In genomic region chr6:118317581-118318563, GRCh38 we compare ENCODE assay signal across 14 cellular contexts.
A peak's percentile ranks its signal among the peaks of the same experiment; 100 is the strongest.
DNase-seq lines count a peak whose midpoint lies in the region; ATAC-seq and TF ChIP-seq lines count a peak whose summit lies in the region.
"Had no signal": no experiment of that assay in that cellular context is flagged by ENCODE, and none has a peak within 500 bp of the region (broad histone marks: within the 10 kb centered on the region; RNA-seq: fewer than 3 reads in every experiment).

No MANE protein-coding gene starts in this region.

- H3K4me3 Mint-ChIP-seq in activated CD8-positive, alpha-beta memory T cell treated with anti-CD3 and anti-CD28 coated beads, Interleukin-2, amount 10 ng/mL, durations not matched to agents 7 days and 5 days: no peak overlapping the region
- H3K4me3 Mint-ChIP-seq: activated naive CD8-positive, alpha-beta T cell treated with anti-CD3 and anti-CD28 coated beads for 36 hours; natural killer cell had no signal

- H3K27me3 ChIP-seq in heart left ventricle: no peaks in the 10 kb centered on the region

- no peaks in the 10 kb centered on the region for H3K9me3 ChIP-seq in heart left ventricle

- in situ Hi-C loops in G401 (cut with HindIII; ENCODE audit: low sequenced_read_pairs): no loop called here

- no peaks in the 10 kb centered on the region for H3K9me3 Mint-ChIP-seq in activated CD8-positive, alpha-beta memory T cell treated with anti-CD3 and anti-CD28 coated beads, Interleukin-2, amount 10 ng/mL, durations not matched to agents 7 days and 5 days (ENCODE audit: low read depth)
- H3K9me3 Mint-ChIP-seq: activated naive CD8-positive, alpha-beta T cell treated with anti-CD3 and anti-CD28 coated beads for 36 hours; natural killer cell had no signal

- H3K4me3 ChIP-seq in AG10803 (ENCODE audit: low read length): no peak overlapping the region
- H3K4me3 ChIP-seq in heart left ventricle: peak overlapping the region in 1 of 12 donors; percentile 2
- H3K4me3 ChIP-seq: K562 had no signal

- TF ChIP-seq CTCF in AG10803 (conservative IDR thresholded peaks at IDR 0.05; ENCODE audit: low read length) (no peak), heart left ventricle (IDR thresholded peaks at IDR 0.05) (no peak)

- TF ChIP-seq POLR2A in heart left ventricle (IDR thresholded peaks at IDR 0.05): no peak

- H3K4me1 Mint-ChIP-seq in activated CD8-positive, alpha-beta memory T cell treated with anti-CD3 and anti-CD28 coated beads, Interleukin-2, amount 10 ng/mL, durations not matched to agents 7 days and 5 days: no peaks in the 10 kb centered on the region
- H3K4me1 Mint-ChIP-seq: activated naive CD8-positive, alpha-beta T cell treated with anti-CD3 and anti-CD28 coated beads for 36 hours; natural killer cell had no signal

- 8 to 17% (median 14%) methylated on average over 4 of the region's 4 CpGs for whole genome bisulfite sequencing in heart left ventricle, 4 donors

- peaks cover 4 to 67% (median 19%) of the 10 kb centered on the region in 12 donors for H3K4me1 ChIP-seq in heart left ventricle

- H3K27ac Mint-ChIP-seq in activated CD8-positive, alpha-beta memory T cell treated with anti-CD3 and anti-CD28 coated beads, Interleukin-2, amount 10 ng/mL, durations not matched to agents 7 days and 5 days: no peak overlapping the region
- H3K27ac Mint-ChIP-seq: activated naive CD8-positive, alpha-beta T cell treated with anti-CD3 and anti-CD28 coated beads for 36 hours; natural killer cell had no signal

- H3K27me3 Mint-ChIP-seq in activated CD8-positive, alpha-beta memory T cell treated with anti-CD3 and anti-CD28 coated beads, Interleukin-2, amount 10 ng/mL, durations not matched to agents 7 days and 5 days: peaks cover 10% of the 10 kb centered on the region
- H3K27me3 Mint-ChIP-seq: activated naive CD8-positive, alpha-beta T cell treated with anti-CD3 and anti-CD28 coated beads for 36 hours had no signal

- intact Hi-C loops in heart left ventricle (cut with DNase I): loop anchor here in 1 of 10 donors (5.0 kb wide), 1 partner anchor 49 kb away; no protein-coding TSS in a partner anchor
- intact Hi-C loops in sciatic nerve (cut with DNase I): no loop called here

- DNase-seq in AG10803 (ENCODE audit: low read depth) (peak; percentile 36), heart left ventricle (no peak), sciatic nerve (ENCODE audit: low spot score) (no peak), DMS53 treated with DMSO at 0.1 percent for 48 hours (lab: John Stamatoyannopoulos, UW; ENCODE audit: unreplicated experiment) (no peak), G401 (ENCODE audit: low spot score) (no peak)
- no peak for DNase-seq in activated CD8-positive, alpha-beta memory T cell treated with anti-CD3 and anti-CD28 coated beads, Interleukin-2, amount 10 ng/mL, durations not matched to agents 7 days and 5 days
- DNase-seq: activated CD8-positive, alpha-beta memory T cell treated with anti-CD3 and anti-CD28 coated beads for 24 hours; activated naive CD8-positive, alpha-beta T cell treated with anti-CD3 and anti-CD28 coated beads for 36 hours; effector CD4-positive, alpha-beta T cell; EL; natural killer cell had no signal

- no peaks in the 10 kb centered on the region for H3K36me3 Mint-ChIP-seq in activated CD8-positive, alpha-beta memory T cell treated with anti-CD3 and anti-CD28 coated beads, Interleukin-2, amount 10 ng/mL, durations not matched to agents 7 days and 5 days
- H3K36me3 Mint-ChIP-seq: activated naive CD8-positive, alpha-beta T cell treated with anti-CD3 and anti-CD28 coated beads for 36 hours; natural killer cell had no signal

- CTCF ChIA-PET in activated CD8-positive, alpha-beta memory T cell treated with anti-CD3 and anti-CD28 coated beads, Interleukin-2, amount 10 ng/mL, durations not matched to agents 7 days and 5 days (lab: Charles Lee): no interaction called here

- no peaks in the 10 kb centered on the region for H3K36me3 ChIP-seq in heart left ventricle

- H3K27ac ChIP-seq in heart left ventricle: peak overlapping the region; percentile 22 to 84 (median 66)

- peak; percentile 28 for ATAC-seq in HG03432 (IDR thresholded peaks at IDR 0.05; ENCODE audit: unreplicated experiment)
- peak; percentile 20 to 64 (median 34) for ATAC-seq in heart left ventricle
- ATAC-seq in sciatic nerve: peak; percentile 90
- ATAC-seq in activated CD8-positive, alpha-beta memory T cell treated with anti-CD3 and anti-CD28 coated beads, Interleukin-2, amount 10 ng/mL, durations not matched to agents 7 days and 5 days: no peak
- no peak for ATAC-seq in GM18867 (IDR thresholded peaks at IDR 0.05; ENCODE audit: unreplicated experiment)
- ATAC-seq: K562, natural killer cell had no signal

Comparison
In these comparisons a context has a peak if more than half of its experiments do, and no peak if none do; other contexts are left out.
1. ATAC-seq: peak in HG03432 (single experiment), heart left ventricle (4 of 4) and sciatic nerve (single experiment); none in activated CD8-positive, alpha-beta memory T cell treated with anti-CD3 and anti-CD28 coated beads, Interleukin-2, amount 10 ng/mL, durations not matched to agents 7 days and 5 days (single experiment) and GM18867 (single experiment).